In genomic region chr7:53658956-53659355, GRCh38 we compare ENCODE assay signal across 15 cellular contexts.
A peak's percentile ranks its signal among the peaks of the same experiment; 100 is the strongest.
DNase-seq lines count a peak whose midpoint lies in the region; ATAC-seq and TF ChIP-seq lines count a peak whose summit lies in the region.
"Had no signal": no experiment of that assay in that cellular context is flagged by ENCODE, and none has a peak within 500 bp of the region (broad histone marks: within the 10 kb centered on the region; RNA-seq: fewer than 3 reads in every experiment).

No MANE protein-coding gene starts in this region.

- TF ChIP-seq CTCF in mammary epithelial cell (conservative IDR thresholded peaks at IDR 0.05 in 1 of 2, IDR thresholded peaks at IDR 0.05 in 1 of 2; ENCODE audit: extremely low read depth in 1 of 2, insufficient read depth in 1 of 2, low read depth in 1 of 2, low read length in 2 of 2): no peak
- no peak for TF ChIP-seq CTCF in breast epithelium (IDR thresholded peaks at IDR 0.05)
- no peak for TF ChIP-seq CTCF in RWPE2 (IDR thresholded peaks at IDR 0.05; ENCODE audit: poor library complexity, severe bottlenecking)
- TF ChIP-seq CTCF in epithelial cell of esophagus (IDR thresholded peaks at IDR 0.05; ENCODE audit: insufficient read depth, low read depth, low read length, missing control alignments): no peak
- TF ChIP-seq CTCF in body of pancreas (IDR thresholded peaks at IDR 0.05): no peak

- no peak overlapping the region for H3K9ac ChIP-seq in mammary epithelial cell (ENCODE audit: insufficient read depth, low read length)
- H3K9ac ChIP-seq: BLaER1 had no signal

- H3K4me1 ChIP-seq in mammary epithelial cell (ENCODE audit: insufficient read depth, low read length) (peaks cover 13% of the 10 kb centered on the region), breast epithelium (no peaks in the 10 kb centered on the region), RWPE2 (ENCODE audit: insufficient read depth, poor library complexity, severe bottlenecking) (peaks cover 20% of the 10 kb centered on the region), body of pancreas (no peaks in the 10 kb centered on the region)

- in situ Hi-C loops in mammary epithelial cell (cut with MboI; ENCODE audit: low sequenced_read_pairs in 2 of 2): no loop called here

- peak overlapping the region; percentile 11 for H2AFZ ChIP-seq in mammary epithelial cell (ENCODE audit: low read depth, low read length)
- H2AFZ ChIP-seq: GM23338 had no signal

- no peaks in the 10 kb centered on the region for H4K20me1 ChIP-seq in mammary epithelial cell (ENCODE audit: insufficient read depth, low read length)
- H4K20me1 ChIP-seq: BLaER1 had no signal

- no peak overlapping the region for H3K4me3 ChIP-seq in mammary epithelial cell (replicated peaks in 1 of 3; ENCODE audit: insufficient read depth in 1 of 3, low read depth in 2 of 3, low read length in 3 of 3)
- no peak overlapping the region for H3K4me3 ChIP-seq in breast epithelium
- no peak overlapping the region for H3K4me3 ChIP-seq in RWPE2 (ENCODE audit: severe bottlenecking)
- H3K4me3 ChIP-seq in epithelial cell of esophagus (ENCODE audit: low read length): no peak overlapping the region
- no peak overlapping the region for H3K4me3 ChIP-seq in body of pancreas
- H3K4me3 ChIP-seq: BLaER1, GM23338 had no signal

- no peak for TF ChIP-seq POLR2A in breast epithelium (IDR thresholded peaks at IDR 0.05)
- TF ChIP-seq POLR2A in body of pancreas (IDR thresholded peaks at IDR 0.05): no peak

- WGBS in mammary epithelial cell (ENCODE audit: low coverage, missing lambda C conversion rate): 98% methylated on average over 3 of the region's 3 CpGs
- 56 to 67% methylated on average over 3 of the region's 3 CpGs for WGBS in body of pancreas, 2 donors

- H3K27me3 ChIP-seq in mammary epithelial cell (ENCODE audit: insufficient read depth, low read length) (no peaks in the 10 kb centered on the region), breast epithelium (no peaks in the 10 kb centered on the region), RWPE2 (ENCODE audit: insufficient read depth, poor library complexity, severe bottlenecking) (no peaks in the 10 kb centered on the region), body of pancreas (no peaks in the 10 kb centered on the region)
- H3K27me3 ChIP-seq: BLaER1 had no signal

- H3K27ac ChIP-seq in mammary epithelial cell (ENCODE audit: insufficient read depth, low read depth, low read length) (no peak overlapping the region), breast epithelium (no peak overlapping the region), RWPE2 (ENCODE audit: poor library complexity, severe bottlenecking) (no peak overlapping the region), body of pancreas (no peak overlapping the region)
- H3K27ac ChIP-seq: 22Rv1, BLaER1 had no signal

- H3K36me3 ChIP-seq in mammary epithelial cell (ENCODE audit: insufficient read depth, low read length): no peaks in the 10 kb centered on the region
- H3K36me3 ChIP-seq in breast epithelium: no peaks in the 10 kb centered on the region
- no peaks in the 10 kb centered on the region for H3K36me3 ChIP-seq in RWPE2 (ENCODE audit: low read depth)
- H3K36me3 ChIP-seq in body of pancreas (replicated peaks in 1 of 2; ENCODE audit: insufficient read depth in 1 of 2, low read depth in 2 of 2): no peaks in the 10 kb centered on the region
- H3K36me3 ChIP-seq: BLaER1 had no signal

- DNase-seq in mammary epithelial cell (no peak), breast epithelium (ENCODE audit: low spot score in 2 of 2) (no peak), RWPE2 (ENCODE audit: low spot score) (no peak), epithelial cell of esophagus (ENCODE audit: low read depth) (peak; percentile 8), body of pancreas (no peak), ureter (ENCODE audit: low spot score) (no peak)
- no peak for DNase-seq in effector CD4-positive, alpha-beta T cell
- DNase-seq: CD4-positive, alpha-beta memory T cell; DMS79 treated with DMSO at 0.1 percent for 48 hours; GF-D8; H9; KBM-7 had no signal

- ATAC-seq in RWPE2 (ENCODE audit: low read depth): peak; percentile 35; the same call in 1 of the 3 replicates
- no peak for ATAC-seq in body of pancreas
- ATAC-seq: GM23338 had no signal

- CTCF ChIA-PET in mammary epithelial cell (lab: Charles Lee; ENCODE audit: low non-redundant PET): no interaction called here

- no peaks in the 10 kb centered on the region for H3K79me2 ChIP-seq in mammary epithelial cell (ENCODE audit: insufficient read depth, low read length)

- no peak overlapping the region for H3K4me2 ChIP-seq in mammary epithelial cell (ENCODE audit: insufficient read depth, low read depth, low read length)
- H3K4me2 ChIP-seq: BLaER1, GM23338 had no signal

- no TSS peak for BruUV-seq in mammary epithelial cell (replicated peaks; lab: Mats Ljungman, UMichigan)

- H3K9me3 ChIP-seq in mammary epithelial cell (replicated peaks; ENCODE audit: insufficient read depth, low read length) (no peaks in the 10 kb centered on the region), breast epithelium (peaks cover 0 to 8% of the 10 kb centered on the region in 2 donors), RWPE2 (ENCODE audit: severe bottlenecking) (no peaks in the 10 kb centered on the region), body of pancreas (no peaks in the 10 kb centered on the region)
- H3K9me3 ChIP-seq: BLaER1 had no signal

- dilution Hi-C loops in mammary epithelial cell (cut with HindIII; ENCODE audit: low sequenced_read_pairs): no loop called here

- intact Hi-C loops in mammary epithelial cell (cut with micrococcal nuclease): no loop called here
- intact Hi-C loops in breast epithelium (cut with DNase I; ENCODE audit: low total_unique reads): no loop called here
- intact Hi-C loops in body of pancreas (cut with DNase I): no loop called here
